ENCODE assay signal across 1 cellular context in genomic region chr16:2152695-2153506, GRCh38.
TF ChIP-seq lines count a peak whose summit lies in the region.

No MANE protein-coding gene starts in this region.

TF ChIP-seq in K562, 482 proteins besides CTCF, POLR2A, EP300 and RAD21 (continued from another document and continues in another):
- TF ChIP-seq ZNF717 (CRISPR knock-in tag; IDR thresholded peaks at IDR 0.05), result no peak
- TF ChIP-seq CREM (IDR thresholded peaks at IDR 0.05; ENCODE audit: low read depth), result peak; percentile 51
- no peak for TF ChIP-seq BRCA1 (IDR thresholded peaks at IDR 0.05)
- TF ChIP-seq BRCA1 (CRISPR knock-in tag; IDR thresholded peaks at IDR 0.05), result peak; percentile 21
- TF ChIP-seq HOXB6 (CRISPR knock-in tag; IDR thresholded peaks at IDR 0.05; ENCODE audit: borderline replicate concordance), result no peak
- TF ChIP-seq, protein P1, sequence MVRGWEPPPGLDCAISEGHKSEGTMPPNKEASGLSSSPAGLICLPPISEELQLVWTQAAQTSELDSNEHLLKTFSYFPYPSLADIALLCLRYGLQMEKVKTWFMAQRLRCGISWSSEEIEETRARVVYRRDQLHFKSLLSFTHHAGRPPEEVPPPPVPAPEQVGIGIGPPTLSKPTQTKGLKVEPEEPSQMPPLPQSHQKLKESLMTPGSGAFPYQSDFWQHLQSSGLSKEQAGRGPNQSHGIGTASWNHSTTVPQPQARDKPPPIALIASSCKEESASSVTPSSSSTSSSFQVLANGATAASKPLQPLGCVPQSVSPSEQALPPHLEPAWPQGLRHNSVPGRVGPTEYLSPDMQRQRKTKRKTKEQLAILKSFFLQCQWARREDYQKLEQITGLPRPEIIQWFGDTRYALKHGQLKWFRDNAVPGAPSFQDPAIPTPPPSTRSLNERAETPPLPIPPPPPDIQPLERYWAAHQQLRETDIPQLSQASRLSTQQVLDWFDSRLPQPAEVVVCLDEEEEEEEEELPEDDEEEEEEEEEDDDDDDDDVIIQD (CRISPR knock-in tag; IDR thresholded peaks at IDR 0.05), result no peak
- TF ChIP-seq SMARCE1 (IDR thresholded peaks at IDR 0.05), result no peak
- TF ChIP-seq SNRNP70 (optimal IDR thresholded peaks at IDR 0.05; ENCODE audit: low read depth, low read length), result peak; percentile 96
- TF ChIP-seq MCM7 (IDR thresholded peaks at IDR 0.05), result no peak
- TF ChIP-seq E2F5 (CRISPR knock-in tag; IDR thresholded peaks at IDR 0.05), result no peak
- no peak for TF ChIP-seq GTF2F1 (IDR thresholded peaks at IDR 0.05; ENCODE audit: low read depth, low read length)
- TF ChIP-seq ZBTB8A (IDR thresholded peaks at IDR 0.05; ENCODE audit: partially characterized antibody), result no peak
- TF ChIP-seq ZNF318 (IDR thresholded peaks at IDR 0.05; ENCODE audit: borderline replicate concordance in 1 of 2, low read depth in 1 of 2), result no peak
- TF ChIP-seq MYNN (IDR thresholded peaks at IDR 0.05), result peak; percentile 69
- TF ChIP-seq MYNN (CRISPR knock-in tag; IDR thresholded peaks at IDR 0.05), result no peak
- TF ChIP-seq POLR3A (IDR thresholded peaks at IDR 0.05; ENCODE audit: borderline replicate concordance, extremely low read depth, insufficient read depth, insufficient read length), result no peak
- no peak for TF ChIP-seq ELF2 (CRISPR knock-in tag; IDR thresholded peaks at IDR 0.05)
- TF ChIP-seq, protein P2, sequence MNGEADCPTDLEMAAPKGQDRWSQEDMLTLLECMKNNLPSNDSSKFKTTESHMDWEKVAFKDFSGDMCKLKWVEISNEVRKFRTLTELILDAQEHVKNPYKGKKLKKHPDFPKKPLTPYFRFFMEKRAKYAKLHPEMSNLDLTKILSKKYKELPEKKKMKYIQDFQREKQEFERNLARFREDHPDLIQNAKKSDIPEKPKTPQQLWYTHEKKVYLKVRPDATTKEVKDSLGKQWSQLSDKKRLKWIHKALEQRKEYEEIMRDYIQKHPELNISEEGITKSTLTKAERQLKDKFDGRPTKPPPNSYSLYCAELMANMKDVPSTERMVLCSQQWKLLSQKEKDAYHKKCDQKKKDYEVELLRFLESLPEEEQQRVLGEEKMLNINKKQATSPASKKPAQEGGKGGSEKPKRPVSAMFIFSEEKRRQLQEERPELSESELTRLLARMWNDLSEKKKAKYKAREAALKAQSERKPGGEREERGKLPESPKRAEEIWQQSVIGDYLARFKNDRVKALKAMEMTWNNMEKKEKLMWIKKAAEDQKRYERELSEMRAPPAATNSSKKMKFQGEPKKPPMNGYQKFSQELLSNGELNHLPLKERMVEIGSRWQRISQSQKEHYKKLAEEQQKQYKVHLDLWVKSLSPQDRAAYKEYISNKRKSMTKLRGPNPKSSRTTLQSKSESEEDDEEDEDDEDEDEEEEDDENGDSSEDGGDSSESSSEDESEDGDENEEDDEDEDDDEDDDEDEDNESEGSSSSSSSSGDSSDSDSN (IDR thresholded peaks at IDR 0.05; ENCODE audit: borderline replicate concordance in 1 of 2, low read depth in 2 of 2, low read length in 2 of 2), result no peak
- no peak for TF ChIP-seq FOXA1 (IDR thresholded peaks at IDR 0.05; ENCODE audit: borderline replicate concordance)
- TF ChIP-seq BCL6 (CRISPR knock-in tag; IDR thresholded peaks at IDR 0.05), result no peak
- TF ChIP-seq, protein P3, sequence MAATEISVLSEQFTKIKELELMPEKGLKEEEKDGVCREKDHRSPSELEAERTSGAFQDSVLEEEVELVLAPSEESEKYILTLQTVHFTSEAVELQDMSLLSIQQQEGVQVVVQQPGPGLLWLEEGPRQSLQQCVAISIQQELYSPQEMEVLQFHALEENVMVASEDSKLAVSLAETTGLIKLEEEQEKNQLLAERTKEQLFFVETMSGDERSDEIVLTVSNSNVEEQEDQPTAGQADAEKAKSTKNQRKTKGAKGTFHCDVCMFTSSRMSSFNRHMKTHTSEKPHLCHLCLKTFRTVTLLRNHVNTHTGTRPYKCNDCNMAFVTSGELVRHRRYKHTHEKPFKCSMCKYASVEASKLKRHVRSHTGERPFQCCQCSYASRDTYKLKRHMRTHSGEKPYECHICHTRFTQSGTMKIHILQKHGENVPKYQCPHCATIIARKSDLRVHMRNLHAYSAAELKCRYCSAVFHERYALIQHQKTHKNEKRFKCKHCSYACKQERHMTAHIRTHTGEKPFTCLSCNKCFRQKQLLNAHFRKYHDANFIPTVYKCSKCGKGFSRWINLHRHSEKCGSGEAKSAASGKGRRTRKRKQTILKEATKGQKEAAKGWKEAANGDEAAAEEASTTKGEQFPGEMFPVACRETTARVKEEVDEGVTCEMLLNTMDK (IDR thresholded peaks at IDR 0.05; ENCODE audit: borderline replicate concordance, insufficient read depth, low read depth, low read length, poor library complexity, severe bottlenecking), result peak; percentile 70
- TF ChIP-seq, protein P4, sequence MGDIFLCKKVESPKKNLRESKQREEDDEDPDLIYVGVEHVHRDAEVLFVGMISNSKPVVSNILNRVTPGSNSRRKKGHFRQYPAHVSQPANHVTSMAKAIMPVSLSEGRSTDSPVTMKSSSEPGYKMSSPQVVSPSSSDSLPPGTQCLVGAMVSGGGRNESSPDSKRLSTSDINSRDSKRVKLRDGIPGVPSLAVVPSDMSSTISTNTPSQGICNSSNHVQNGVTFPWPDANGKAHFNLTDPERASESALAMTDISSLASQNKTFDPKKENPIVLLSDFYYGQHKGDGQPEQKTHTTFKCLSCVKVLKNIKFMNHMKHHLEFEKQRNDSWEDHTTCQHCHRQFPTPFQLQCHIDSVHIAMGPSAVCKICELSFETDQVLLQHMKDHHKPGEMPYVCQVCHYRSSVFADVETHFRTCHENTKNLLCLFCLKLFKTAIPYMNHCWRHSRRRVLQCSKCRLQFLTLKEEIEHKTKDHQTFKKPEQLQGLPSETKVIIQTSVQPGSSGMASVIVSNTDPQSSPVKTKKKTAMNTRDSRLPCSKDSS (IDR thresholded peaks at IDR 0.05; ENCODE audit: low read depth, partially characterized antibody), result no peak
- TF ChIP-seq JUNB (CRISPR knock-in tag; conservative IDR thresholded peaks at IDR 0.05), result no peak
- TF ChIP-seq, protein P5, sequence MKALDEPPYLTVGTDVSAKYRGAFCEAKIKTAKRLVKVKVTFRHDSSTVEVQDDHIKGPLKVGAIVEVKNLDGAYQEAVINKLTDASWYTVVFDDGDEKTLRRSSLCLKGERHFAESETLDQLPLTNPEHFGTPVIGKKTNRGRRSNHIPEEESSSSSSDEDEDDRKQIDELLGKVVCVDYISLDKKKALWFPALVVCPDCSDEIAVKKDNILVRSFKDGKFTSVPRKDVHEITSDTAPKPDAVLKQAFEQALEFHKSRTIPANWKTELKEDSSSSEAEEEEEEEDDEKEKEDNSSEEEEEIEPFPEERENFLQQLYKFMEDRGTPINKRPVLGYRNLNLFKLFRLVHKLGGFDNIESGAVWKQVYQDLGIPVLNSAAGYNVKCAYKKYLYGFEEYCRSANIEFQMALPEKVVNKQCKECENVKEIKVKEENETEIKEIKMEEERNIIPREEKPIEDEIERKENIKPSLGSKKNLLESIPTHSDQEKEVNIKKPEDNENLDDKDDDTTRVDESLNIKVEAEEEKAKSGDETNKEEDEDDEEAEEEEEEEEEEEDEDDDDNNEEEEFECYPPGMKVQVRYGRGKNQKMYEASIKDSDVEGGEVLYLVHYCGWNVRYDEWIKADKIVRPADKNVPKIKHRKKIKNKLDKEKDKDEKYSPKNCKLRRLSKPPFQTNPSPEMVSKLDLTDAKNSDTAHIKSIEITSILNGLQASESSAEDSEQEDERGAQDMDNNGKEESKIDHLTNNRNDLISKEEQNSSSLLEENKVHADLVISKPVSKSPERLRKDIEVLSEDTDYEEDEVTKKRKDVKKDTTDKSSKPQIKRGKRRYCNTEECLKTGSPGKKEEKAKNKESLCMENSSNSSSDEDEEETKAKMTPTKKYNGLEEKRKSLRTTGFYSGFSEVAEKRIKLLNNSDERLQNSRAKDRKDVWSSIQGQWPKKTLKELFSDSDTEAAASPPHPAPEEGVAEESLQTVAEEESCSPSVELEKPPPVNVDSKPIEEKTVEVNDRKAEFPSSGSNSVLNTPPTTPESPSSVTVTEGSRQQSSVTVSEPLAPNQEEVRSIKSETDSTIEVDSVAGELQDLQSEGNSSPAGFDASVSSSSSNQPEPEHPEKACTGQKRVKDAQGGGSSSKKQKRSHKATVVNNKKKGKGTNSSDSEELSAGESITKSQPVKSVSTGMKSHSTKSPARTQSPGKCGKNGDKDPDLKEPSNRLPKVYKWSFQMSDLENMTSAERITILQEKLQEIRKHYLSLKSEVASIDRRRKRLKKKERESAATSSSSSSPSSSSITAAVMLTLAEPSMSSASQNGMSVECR (CRISPR knock-in tag; IDR thresholded peaks at IDR 0.05), result peak; percentile 4; the same call in 1 of the 2 replicates
- TF ChIP-seq TBP (optimal IDR thresholded peaks at IDR 0.05; ENCODE audit: low read depth, low read length), result no peak
- no peak for TF ChIP-seq NCOA2 (IDR thresholded peaks at IDR 0.05; ENCODE audit: partially characterized antibody in 2 of 2)
- TF ChIP-seq RCOR1 (IDR thresholded peaks at IDR 0.05; ENCODE audit: borderline replicate concordance in 1 of 2, low read depth in 2 of 2, low read length in 2 of 2), result no peak
- TF ChIP-seq YY1 (IDR thresholded peaks at IDR 0.05; ENCODE audit: borderline replicate concordance in 1 of 3, control insufficient read depth in 1 of 3, extremely low read depth in 1 of 3, insufficient read depth in 3 of 3, insufficient read length in 1 of 3, insufficient replicate concordance in 2 of 3, low read depth in 1 of 3, low read length in 2 of 3), result no peak
- no peak for TF ChIP-seq ZNF23 (CRISPR knock-in tag; IDR thresholded peaks at IDR 0.05)
- TF ChIP-seq MXI1 (IDR thresholded peaks at IDR 0.05; ENCODE audit: low read depth, low read length), result no peak
- no peak for TF ChIP-seq NUFIP1 (IDR thresholded peaks at IDR 0.05; ENCODE audit: partially characterized antibody)
- TF ChIP-seq, protein P6, sequence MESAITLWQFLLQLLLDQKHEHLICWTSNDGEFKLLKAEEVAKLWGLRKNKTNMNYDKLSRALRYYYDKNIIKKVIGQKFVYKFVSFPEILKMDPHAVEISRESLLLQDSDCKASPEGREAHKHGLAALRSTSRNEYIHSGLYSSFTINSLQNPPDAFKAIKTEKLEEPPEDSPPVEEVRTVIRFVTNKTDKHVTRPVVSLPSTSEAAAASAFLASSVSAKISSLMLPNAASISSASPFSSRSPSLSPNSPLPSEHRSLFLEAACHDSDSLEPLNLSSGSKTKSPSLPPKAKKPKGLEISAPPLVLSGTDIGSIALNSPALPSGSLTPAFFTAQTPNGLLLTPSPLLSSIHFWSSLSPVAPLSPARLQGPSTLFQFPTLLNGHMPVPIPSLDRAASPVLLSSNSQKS (CRISPR knock-in tag; IDR thresholded peaks at IDR 0.05), result no peak
